Comparison of ENCODE assay signal across 1 cellular context in the genomic region with DNA sequence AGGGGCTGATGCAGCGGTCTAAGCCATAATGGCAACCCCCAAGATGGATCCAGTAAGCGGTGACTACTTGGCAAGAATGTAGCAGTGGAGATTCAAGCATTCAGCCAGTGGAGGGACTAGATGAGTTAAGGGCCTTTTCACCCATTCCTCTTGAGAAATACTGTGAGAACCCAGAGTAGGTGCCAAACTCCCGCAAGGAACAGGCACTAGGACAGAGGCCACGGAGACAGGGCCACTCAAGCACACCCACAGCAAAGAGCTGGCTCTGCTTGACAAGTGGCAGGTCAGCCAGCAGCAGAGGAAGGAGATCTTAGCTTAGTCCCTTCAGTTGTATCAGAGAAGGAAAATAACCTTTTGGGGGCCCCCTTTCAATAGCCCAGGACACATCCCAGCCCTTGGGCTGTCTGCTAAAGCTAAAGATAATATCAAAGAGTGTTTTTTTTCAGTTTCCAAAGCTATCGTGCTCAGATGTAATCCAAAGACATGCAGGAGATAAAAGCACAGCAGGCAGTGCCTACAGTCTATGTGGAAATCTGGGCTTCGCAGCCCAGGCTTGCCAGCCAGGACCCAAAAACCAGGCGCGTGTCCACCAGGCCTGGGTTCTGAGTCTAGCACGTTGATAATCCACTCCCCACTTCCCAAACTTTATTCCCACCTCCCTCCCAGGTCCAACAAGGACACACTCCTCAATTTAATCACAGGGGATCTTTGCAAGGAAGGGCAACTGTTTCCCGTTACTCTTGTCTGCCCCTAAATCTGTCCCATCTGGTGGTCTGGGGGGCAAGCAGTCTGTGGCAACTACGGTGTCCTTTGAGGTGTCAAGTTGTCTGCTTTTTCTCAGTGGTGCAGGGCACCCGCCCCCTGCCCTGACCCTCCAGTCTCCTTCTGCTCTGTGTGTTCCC.
TF ChIP-seq lines count a peak whose summit lies in the region.

No MANE protein-coding gene starts in this region.

TF ChIP-seq in IMR-90, 13 proteins besides CTCF, POLR2A, EP300 and RAD21 (continued from another document):
- TF ChIP-seq MXI1 (IDR thresholded peaks at IDR 0.05; ENCODE audit: borderline replicate concordance, low read depth, low read length) (no peak), BHLHE40 (IDR thresholded peaks at IDR 0.05; ENCODE audit: low read depth, low read length) (no peak), MAFK (IDR thresholded peaks at IDR 0.05; ENCODE audit: low read depth, low read length) (no peak), NFE2L2 (IDR thresholded peaks at IDR 0.05; ENCODE audit: low read depth, low read length) (no peak), MAZ (IDR thresholded peaks at IDR 0.05; ENCODE audit: borderline replicate concordance, low read depth, low read length) (no peak)
- TF ChIP-seq, protein P1, sequence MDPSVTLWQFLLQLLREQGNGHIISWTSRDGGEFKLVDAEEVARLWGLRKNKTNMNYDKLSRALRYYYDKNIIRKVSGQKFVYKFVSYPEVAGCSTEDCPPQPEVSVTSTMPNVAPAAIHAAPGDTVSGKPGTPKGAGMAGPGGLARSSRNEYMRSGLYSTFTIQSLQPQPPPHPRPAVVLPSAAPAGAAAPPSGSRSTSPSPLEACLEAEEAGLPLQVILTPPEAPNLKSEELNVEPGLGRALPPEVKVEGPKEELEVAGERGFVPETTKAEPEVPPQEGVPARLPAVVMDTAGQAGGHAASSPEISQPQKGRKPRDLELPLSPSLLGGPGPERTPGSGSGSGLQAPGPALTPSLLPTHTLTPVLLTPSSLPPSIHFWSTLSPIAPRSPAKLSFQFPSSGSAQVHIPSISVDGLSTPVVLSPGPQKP (IDR thresholded peaks at IDR 0.05; ENCODE audit: borderline replicate concordance, low read depth, low read length) = no peak
